1 cellular context compared by ENCODE assay signal in genomic region chr5:126680215-126680817, GRCh38.
TF ChIP-seq lines count a peak whose summit lies in the region.

No MANE protein-coding gene starts in this region.

TF ChIP-seq in K562, 482 proteins besides CTCF, POLR2A, EP300 and RAD21 (continued from another document and continues in another):
- TF ChIP-seq ZBTB11 (CRISPR knock-in tag; IDR thresholded peaks at IDR 0.05) (peak in 2 of 3 experiments; percentile 65 to 95; a peak in 4 of 6 replicates), ZBTB2 (IDR thresholded peaks at IDR 0.05) (no peak), DPF2 (IDR thresholded peaks at IDR 0.05) (peak; percentile 35; the same call in 1 of the 2 replicates), MAFG (tag; conservative IDR thresholded peaks at IDR 0.05) (no peak), CSDE1 (IDR thresholded peaks at IDR 0.05) (0 out of 4 replicates have a peak, but pooled peaks of 1 of the 2 experiments have one; percentile 14), ZNF217 (CRISPR knock-in tag; IDR thresholded peaks at IDR 0.05) (no peak), L3MBTL2 (IDR thresholded peaks at IDR 0.05) (0 out of 2 replicates have a peak, but pooled peaks have one; percentile 41), GTF2A2 (tag; IDR thresholded peaks at IDR 0.05) (peak; percentile 40; the same call in 1 of the 2 replicates), ATF7 (IDR thresholded peaks at IDR 0.05) (peak; percentile 35; the same call in 1 of the 2 replicates), FOXP4 (CRISPR knock-in tag; IDR thresholded peaks at IDR 0.05; ENCODE audit: borderline replicate concordance) (0 out of 2 replicates have a peak, but pooled peaks have one; percentile 23), MLLT1 (IDR thresholded peaks at IDR 0.05) (peak in 1 of 2 experiments; percentile 39; a peak in 1 of 4 replicates), BRF2 (IDR thresholded peaks at IDR 0.05; ENCODE audit: borderline replicate concordance, insufficient read depth, insufficient read length) (no peak), POLR2B (IDR thresholded peaks at IDR 0.05; ENCODE audit: low read depth, partially characterized antibody) (peak; percentile 79), UBTF (IDR thresholded peaks at IDR 0.05; ENCODE audit: borderline replicate concordance in 1 of 2, low read depth in 2 of 2, low read length in 2 of 2) (peak in 1 of 2 experiments; percentile 61; a peak in 1 of 4 replicates), ZBTB1 (CRISPR knock-in tag; IDR thresholded peaks at IDR 0.05; ENCODE audit: borderline replicate concordance, low read depth) (0 out of 2 replicates have a peak, but pooled peaks have one; percentile 30), ZNF146 (CRISPR knock-in tag; IDR thresholded peaks at IDR 0.05; ENCODE audit: unreplicated experiment) (no peak), HMG20B (CRISPR knock-in tag; IDR thresholded peaks at IDR 0.05) (no peak), TARDBP (IDR thresholded peaks at IDR 0.05) (peak; percentile 34; the same call in 1 of the 2 replicates), PHF8 (IDR thresholded peaks at IDR 0.05; ENCODE audit: borderline replicate concordance, low read length) (peak; percentile 39; the same call in 1 of the 2 replicates), RCOR1 (IDR thresholded peaks at IDR 0.05; ENCODE audit: borderline replicate concordance in 1 of 2, low read depth in 2 of 2, low read length in 2 of 2) (peak in 1 of 2 experiments; percentile 81; a peak in 2 of 4 replicates), SOX6 (IDR thresholded peaks at IDR 0.05) (peak; percentile 62), ZNF316 (IDR thresholded peaks at IDR 0.05) (no peak), SMARCA4 (IDR thresholded peaks at IDR 0.05) (no peak), E2F6 (IDR thresholded peaks at IDR 0.05; ENCODE audit: borderline replicate concordance in 1 of 2, extremely low read depth in 1 of 2, insufficient read depth in 1 of 2, insufficient read length in 1 of 2, low read depth in 1 of 2, low read length in 1 of 2, poor library complexity in 1 of 2, severe bottlenecking in 1 of 2) (peak in 1 of 2 experiments; percentile 32), NFRKB (IDR thresholded peaks at IDR 0.05; ENCODE audit: low read depth) (peak; percentile 57; the same call in 1 of the 2 replicates), VEZF1 (CRISPR knock-in tag; IDR thresholded peaks at IDR 0.05) (peak; percentile 79), FOXM1 (IDR thresholded peaks at IDR 0.05; ENCODE audit: low read depth) (no peak; the same call in 1 of the 2 replicates), FOXM1 (CRISPR knock-in tag; IDR thresholded peaks at IDR 0.05; ENCODE audit: low read depth) (no peak), ESRRA (IDR thresholded peaks at IDR 0.05; ENCODE audit: borderline replicate concordance, low read depth) (peak; percentile 67; the same call in 1 of the 2 replicates), POLR2G (IDR thresholded peaks at IDR 0.05; ENCODE audit: low read depth, low read length) (peak; percentile 42; the same call in 1 of the 2 replicates), ELF1 (tag; IDR thresholded peaks at IDR 0.05) (peak; percentile 42; the same call in 1 of the 2 replicates), ZNF224 (CRISPR knock-in tag; IDR thresholded peaks at IDR 0.05) (no peak), CREM (IDR thresholded peaks at IDR 0.05; ENCODE audit: low read depth) (peak; percentile 35; the same call in 1 of the 2 replicates), JUND (IDR thresholded peaks at IDR 0.05; ENCODE audit: borderline replicate concordance, low read depth, low read length) (peak; percentile 73), JUND (tag; IDR thresholded peaks at IDR 0.05; ENCODE audit: borderline replicate concordance, low read depth, low read length) (no peak), MBD2 (IDR thresholded peaks at IDR 0.05; ENCODE audit: borderline replicate concordance, low read depth) (peak; percentile 30; the same call in 1 of the 2 replicates), ZNF347 (CRISPR knock-in tag; IDR thresholded peaks at IDR 0.05; ENCODE audit: low read depth) (no peak), ATF4 (CRISPR knock-in tag; IDR thresholded peaks at IDR 0.05) (no peak), AFF1 (IDR thresholded peaks at IDR 0.05; ENCODE audit: low read depth in 1 of 2, partially characterized antibody in 2 of 2) (peak in 1 of 2 experiments; percentile 40), BACH1 (tag; IDR thresholded peaks at IDR 0.05) (no peak), NFE2 (IDR thresholded peaks at IDR 0.05; ENCODE audit: low read depth) (peak; percentile 20; the same call in 1 of the 2 replicates)
